In the genomic region with DNA sequence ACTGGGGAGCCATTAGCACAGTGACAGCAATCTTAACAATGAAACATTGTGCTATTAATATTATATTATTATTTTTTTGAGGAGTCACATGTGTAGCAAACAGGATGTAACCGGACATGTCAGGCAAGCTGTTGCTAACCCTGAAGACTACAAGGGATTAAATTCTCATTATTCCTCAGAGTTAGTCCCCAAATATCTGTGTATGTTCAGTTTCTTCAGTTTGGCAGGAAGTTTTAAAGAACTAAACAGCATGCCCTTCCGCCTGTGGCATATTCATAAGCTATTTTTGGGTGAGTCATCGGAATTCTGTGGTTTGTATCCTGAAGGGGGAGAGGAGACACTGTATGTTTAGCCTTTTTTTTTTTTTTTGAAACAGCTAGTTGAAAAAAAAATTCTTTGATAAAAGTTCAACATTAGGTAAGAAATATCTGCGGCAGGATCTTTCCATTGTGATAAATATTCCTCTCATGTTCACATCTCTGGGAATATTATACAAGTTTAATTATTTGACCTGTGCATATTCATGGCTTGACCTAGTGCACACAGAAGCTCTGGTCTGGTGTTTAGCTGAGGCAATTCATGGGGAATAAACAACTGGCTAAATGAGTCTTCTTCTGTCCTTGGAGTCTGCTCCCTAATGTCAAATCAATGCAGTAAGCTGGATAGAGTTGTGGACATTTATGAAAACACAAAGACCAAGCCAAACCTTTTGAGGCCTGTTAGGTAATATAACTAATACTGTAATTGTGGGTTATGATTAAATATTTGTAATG, we compare ENCODE assay signal across 12 cellular contexts.
DNase-seq lines count a peak whose midpoint lies in the region; ATAC-seq, FAIRE-seq and TF ChIP-seq lines count a peak whose summit lies in the region.
"Had no signal": no experiment of that assay in that cellular context is flagged by ENCODE, and none has a peak within 500 bp of the region (broad histone marks: within the 10 kb centered on the region; RNA-seq: fewer than 3 reads in every experiment).

No MANE protein-coding gene starts in this region.

- FAIRE-seq in GM19239 (lab: Jason Lieb, UNC): no peak

- no peak for TF ChIP-seq CTCF in omental fat pad (IDR thresholded peaks at IDR 0.05)

- ATAC-seq in omental fat pad (ENCODE audit: low FRiP score) (peak; percentile 50), HG02759 (IDR thresholded peaks at IDR 0.05; ENCODE audit: unreplicated experiment) (no peak)

- peak overlapping the region; percentile 87 for H3K27ac ChIP-seq in epithelial cell of prostate
- H3K27ac ChIP-seq: colonic mucosa had no signal

- DNase-seq in EL: peak; percentile 97
- peak; percentile 68 for DNase-seq in epithelial cell of prostate (ENCODE audit: low read depth, low spot score)
- DNase-seq in omental fat pad (ENCODE audit: low spot score): no peak
- DNase-seq in GM19239 (ENCODE audit: insufficient read length, low spot score): no peak
- DNase-seq in NCI-H2081 treated with DMSO at 0.1 percent for 48 hours (lab: John Stamatoyannopoulos, UW): no peak
- DNase-seq in NCI-H2227 (lab: John Stamatoyannopoulos, UW; ENCODE audit: unreplicated experiment): no peak
- DNase-seq: colonic mucosa, DND-41, islet precursor cell, NCI-H1436 had no signal

TF ChIP-seq in PFSK-1, 5 proteins besides CTCF, POLR2A, EP300 and RAD21:
- TF ChIP-seq FOXP2 (optimal IDR thresholded peaks at IDR 0.05; ENCODE audit: borderline replicate concordance, extremely low read depth, extremely low read length, insufficient read depth) (peak; percentile 5), TAF1 (IDR thresholded peaks at IDR 0.05; ENCODE audit: borderline replicate concordance, insufficient read depth, low read length) (no peak), POLR2AphosphoS5 (IDR thresholded peaks at IDR 0.05; ENCODE audit: low read depth, low read length) (no peak), SIN3A (IDR thresholded peaks at IDR 0.05; ENCODE audit: borderline replicate concordance, insufficient read depth, low read length) (peak; percentile 62; the same call in 1 of the 2 replicates)
- TF ChIP-seq, protein P1, sequence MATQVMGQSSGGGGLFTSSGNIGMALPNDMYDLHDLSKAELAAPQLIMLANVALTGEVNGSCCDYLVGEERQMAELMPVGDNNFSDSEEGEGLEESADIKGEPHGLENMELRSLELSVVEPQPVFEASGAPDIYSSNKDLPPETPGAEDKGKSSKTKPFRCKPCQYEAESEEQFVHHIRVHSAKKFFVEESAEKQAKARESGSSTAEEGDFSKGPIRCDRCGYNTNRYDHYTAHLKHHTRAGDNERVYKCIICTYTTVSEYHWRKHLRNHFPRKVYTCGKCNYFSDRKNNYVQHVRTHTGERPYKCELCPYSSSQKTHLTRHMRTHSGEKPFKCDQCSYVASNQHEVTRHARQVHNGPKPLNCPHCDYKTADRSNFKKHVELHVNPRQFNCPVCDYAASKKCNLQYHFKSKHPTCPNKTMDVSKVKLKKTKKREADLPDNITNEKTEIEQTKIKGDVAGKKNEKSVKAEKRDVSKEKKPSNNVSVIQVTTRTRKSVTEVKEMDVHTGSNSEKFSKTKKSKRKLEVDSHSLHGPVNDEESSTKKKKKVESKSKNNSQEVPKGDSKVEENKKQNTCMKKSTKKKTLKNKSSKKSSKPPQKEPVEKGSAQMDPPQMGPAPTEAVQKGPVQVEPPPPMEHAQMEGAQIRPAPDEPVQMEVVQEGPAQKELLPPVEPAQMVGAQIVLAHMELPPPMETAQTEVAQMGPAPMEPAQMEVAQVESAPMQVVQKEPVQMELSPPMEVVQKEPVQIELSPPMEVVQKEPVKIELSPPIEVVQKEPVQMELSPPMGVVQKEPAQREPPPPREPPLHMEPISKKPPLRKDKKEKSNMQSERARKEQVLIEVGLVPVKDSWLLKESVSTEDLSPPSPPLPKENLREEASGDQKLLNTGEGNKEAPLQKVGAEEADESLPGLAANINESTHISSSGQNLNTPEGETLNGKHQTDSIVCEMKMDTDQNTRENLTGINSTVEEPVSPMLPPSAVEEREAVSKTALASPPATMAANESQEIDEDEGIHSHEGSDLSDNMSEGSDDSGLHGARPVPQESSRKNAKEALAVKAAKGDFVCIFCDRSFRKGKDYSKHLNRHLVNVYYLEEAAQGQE (IDR thresholded peaks at IDR 0.05; ENCODE audit: insufficient read depth in 1 of 2, low read depth in 2 of 2, low read length in 2 of 2): no peak

Comparison
In these comparisons a context has a peak if more than half of its experiments do, and no peak if none do; other contexts are left out.
1. DNase-seq: peak in EL (single experiment) and epithelial cell of prostate (single experiment); none in omental fat pad (single experiment), GM19239 (single experiment), NCI-H2081 treated with DMSO at 0.1 percent for 48 hours (single experiment) and NCI-H2227 (single experiment).